Comparison of ENCODE assay signal across 30 cellular contexts in the genomic region with DNA sequence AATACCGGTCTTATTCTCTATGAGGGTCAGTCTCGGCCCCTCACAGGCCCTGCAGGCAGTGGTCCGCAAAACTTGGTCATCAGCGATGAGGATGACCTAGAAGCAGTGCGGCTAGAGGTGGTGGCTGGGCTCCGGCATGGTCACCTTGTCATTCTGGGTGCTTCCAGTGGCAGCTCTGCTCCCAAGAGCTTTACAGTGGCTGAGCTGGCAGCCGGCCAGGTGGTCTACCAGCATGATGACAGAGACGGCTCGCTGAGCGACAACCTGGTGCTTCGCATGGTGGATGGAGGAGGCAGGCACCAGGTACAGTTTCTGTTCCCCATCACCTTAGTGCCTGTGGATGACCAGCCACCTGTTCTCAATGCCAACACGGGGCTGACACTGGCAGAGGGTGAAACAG. TPM values are rescaled to one million over a fixed set of nuclear protein-coding genes. Genes with fewer than 3 reads are reported as not detected.
DNase-seq lines count a peak whose midpoint lies in the region; ATAC-seq and TF ChIP-seq lines count a peak whose summit lies in the region.
"Had no signal": no experiment of that assay in that cellular context is flagged by ENCODE, and none has a peak within 500 bp of the region (broad histone marks: within the 10 kb centered on the region; RNA-seq: fewer than 3 reads in every experiment).

No MANE protein-coding gene starts in this region.

- TF ChIP-seq POLR2A in body of pancreas (IDR thresholded peaks at IDR 0.05): no peak

- H3K4me3 ChIP-seq in body of pancreas: no peak overlapping the region
- H3K4me3 ChIP-seq: PC-9 had no signal

- H3K4me1 ChIP-seq in body of pancreas: peaks cover 25% of the 10 kb centered on the region

- H3K4me1 Mint-ChIP-seq in mesothelial cell of epicardium (peaks cover 53% of the 10 kb centered on the region), type B pancreatic cell (ENCODE audit: unreplicated experiment) (peaks cover 16% of the 10 kb centered on the region)
- H3K4me1 Mint-ChIP-seq: activated CD8-positive, alpha-beta memory T cell treated with anti-CD3 and anti-CD28 coated beads, Interleukin-2, amount 10 ng/mL, durations not matched to agents 7 days and 5 days; activated naive CD8-positive, alpha-beta T cell treated with anti-CD3 and anti-CD28 coated beads, Interleukin-2, amount 50 U/mL, for 24 hours had no signal

- no peak for ATAC-seq in body of pancreas
- ATAC-seq: activated CD8-positive, alpha-beta memory T cell treated with anti-CD3 and anti-CD28 coated beads, Interleukin-2, amount 10 ng/mL, durations not matched to agents 7 days and 5 days; activated naive CD8-positive, alpha-beta T cell treated with anti-CD3 and anti-CD28 coated beads, Interleukin-2, amount 50 U/mL, for 24 hours; HCT116 had no signal

- H3K36me3 ChIP-seq in body of pancreas (replicated peaks in 1 of 2; ENCODE audit: insufficient read depth in 1 of 2, low read depth in 2 of 2): no peaks in the 10 kb centered on the region
- H3K36me3 ChIP-seq: suprapubic skin, vagina had no signal

- H3K27ac ChIP-seq in body of pancreas: no peak overlapping the region
- H3K27ac ChIP-seq: dorsolateral prefrontal cortex, HL-60, PC-9, suprapubic skin, vagina had no signal

- H3K27me3 Mint-ChIP-seq in mesothelial cell of epicardium (ENCODE audit: low read depth) (peaks cover 1% of the 10 kb centered on the region), type B pancreatic cell (no peaks in the 10 kb centered on the region)

- H3K27ac Mint-ChIP-seq in mesothelial cell of epicardium: no peak overlapping the region
- H3K27ac Mint-ChIP-seq in type B pancreatic cell: no peak overlapping the region
- H3K27ac Mint-ChIP-seq: activated CD8-positive, alpha-beta memory T cell treated with anti-CD3 and anti-CD28 coated beads, Interleukin-2, amount 10 ng/mL, durations not matched to agents 7 days and 5 days; activated naive CD8-positive, alpha-beta T cell treated with anti-CD3 and anti-CD28 coated beads, Interleukin-2, amount 50 U/mL, for 24 hours; CD4-positive, alpha-beta memory T cell had no signal

- 77 to 91% methylated on average over 8 to 12 of the region's 12 CpGs for WGBS in body of pancreas, 2 donors

- H3K4me3 Mint-ChIP-seq in mesothelial cell of epicardium (peak overlapping the region; percentile 86), type B pancreatic cell (peak overlapping the region; percentile 94)
- H3K4me3 Mint-ChIP-seq: activated CD8-positive, alpha-beta memory T cell treated with anti-CD3 and anti-CD28 coated beads, Interleukin-2, amount 10 ng/mL, durations not matched to agents 7 days and 5 days; activated naive CD8-positive, alpha-beta T cell treated with anti-CD3 and anti-CD28 coated beads, Interleukin-2, amount 50 U/mL, for 24 hours had no signal

- H3K9me3 Mint-ChIP-seq in mesothelial cell of epicardium (peaks cover 12% of the 10 kb centered on the region), type B pancreatic cell (peaks cover 9% of the 10 kb centered on the region)
- H3K9me3 Mint-ChIP-seq: activated naive CD8-positive, alpha-beta T cell treated with anti-CD3 and anti-CD28 coated beads, Interleukin-2, amount 50 U/mL, for 24 hours had no signal

- peaks cover 0 to 4% of the 10 kb centered on the region in 2 donors for H3K27me3 ChIP-seq in body of pancreas
- H3K27me3 ChIP-seq: vagina had no signal

- intact Hi-C loops in body of pancreas (cut with DNase I): no loop called here

- H3K9me3 ChIP-seq in body of pancreas: no peaks in the 10 kb centered on the region
- H3K9me3 ChIP-seq: suprapubic skin, vagina had no signal

- H3K36me3 Mint-ChIP-seq in mesothelial cell of epicardium (peaks cover 36% of the 10 kb centered on the region), type B pancreatic cell (peaks cover 30% of the 10 kb centered on the region)
- H3K36me3 Mint-ChIP-seq: activated CD8-positive, alpha-beta memory T cell treated with anti-CD3 and anti-CD28 coated beads, Interleukin-2, amount 10 ng/mL, durations not matched to agents 7 days and 5 days; CD4-positive, alpha-beta memory T cell had no signal

- DNase-seq in NCI-H748 (lab: John Stamatoyannopoulos, UW; ENCODE audit: unreplicated experiment) (peak; percentile 51), NCI-H748 treated with DMSO at 0.1 percent for 48 hours (lab: John Stamatoyannopoulos, UW) (no peak), body of pancreas (peak in 3 of 4 donors; percentile 19 to 26 (median 19)), mesothelial cell of epicardium (ENCODE audit: low spot score in 2 of 2, unreplicated experiment in 2 of 2) (peak; percentile 45 to 47), type B pancreatic cell (ENCODE audit: extremely low spot score, unreplicated experiment) (no peak), NCI-H2107 (lab: John Stamatoyannopoulos, UW) (no peak), C1 segment of cervical spinal cord (lab: John Stamatoyannopoulos, UW) (no peak), ecto neural progenitor cell (ENCODE audit: low spot score) (no peak)
- DNase-seq: activated CD8-positive, alpha-beta memory T cell treated with anti-CD3 and anti-CD28 coated beads, Interleukin-2, amount 10 ng/mL, durations not matched to agents 7 days and 5 days; activated naive CD8-positive, alpha-beta T cell treated with anti-CD3 and anti-CD28 coated beads, Interleukin-2, amount 50 U/mL, for 24 hours; activated T-cell treated with anti-CD3 and anti-CD28 coated beads, Interleukin-2, amount 50 U/mL, for 48 hours; cerebellar nuclear complex; DMS53; dorsolateral prefrontal cortex; Kasumi-1; NCI-H1436; NCI-H2081 treated with DMSO at 0.1 percent for 48 hours; NK-92 treated with Interleukin-12 subunit alpha and Interleukin-12 subunit beta, amount 100 ng/mL, for 24 hours; PC-9; SHP77 treated with DMSO at 0.1 percent for 48 hours; stimulated activated naive CD4-positive, alpha-beta T cell; SW 1271 had no signal

- TF ChIP-seq CTCF in body of pancreas (IDR thresholded peaks at IDR 0.05): no peak
- no peak for TF ChIP-seq CTCF in mesothelial cell of epicardium (IDR thresholded peaks at IDR 0.05; ENCODE audit: unreplicated experiment)
- no peak for TF ChIP-seq CTCF in type B pancreatic cell (conservative IDR thresholded peaks at IDR 0.05)

RNA-seq across cellular contexts. Expression of a gene that starts 1.8 kb away (rescaled TPM):
- 10 to 100 TPM; 12.5 to 17.9 TPM for total RNA-seq in body of pancreas
- total RNA-seq in mesothelial cell of epicardium: 82.9 to 83.5 TPM (median 83.1 TPM) in 3 replicates
- total RNA-seq in type B pancreatic cell (ENCODE audit: low replicate concordance): 37.8 and 42.8 TPM in 2 replicates
- total RNA-seq: A172; CD4-positive, alpha-beta memory T cell; endothelial cell of umbilical vein; G401 had no signal

Comparison
In these comparisons a context has a peak if more than half of its experiments do, and no peak if none do; other contexts are left out.
1. DNase-seq: peak in NCI-H748 (single experiment), body of pancreas (3 of 4) and mesothelial cell of epicardium (2 of 2); none in NCI-H748 treated with DMSO at 0.1 percent for 48 hours (single experiment), type B pancreatic cell (single experiment), NCI-H2107 (single experiment), C1 segment of cervical spinal cord (0 of 14) and ecto neural progenitor cell (single experiment).